In the genomic region with DNA sequence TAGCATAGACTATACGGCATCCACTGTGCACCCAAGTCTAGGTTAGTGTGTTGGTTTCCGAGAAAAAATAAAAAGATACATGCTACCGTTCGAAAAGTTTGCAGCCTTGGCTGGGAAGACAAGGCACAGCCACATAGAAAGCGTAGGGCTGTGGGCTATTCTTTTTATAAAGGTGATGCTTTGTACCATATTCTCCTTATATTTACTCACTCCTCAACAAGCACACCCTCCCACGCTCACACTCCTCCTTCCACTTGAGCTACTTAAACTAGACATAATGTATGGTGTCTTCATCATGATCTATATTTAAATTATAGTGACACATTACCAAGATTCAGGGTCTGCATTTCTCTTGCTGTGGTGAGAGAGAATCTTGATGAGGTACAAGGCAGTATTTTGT, we compare ENCODE assay signal across 25 cellular contexts.
"Had no signal": no experiment of that assay in that cellular context is flagged by ENCODE, and none has a peak within 500 bp of the region (broad histone marks: within the 10 kb centered on the region; RNA-seq: fewer than 3 reads in every experiment).

No MANE protein-coding gene starts in this region.

- H3K9me3 ChIP-seq: gastrocnemius medialis, right lobe of liver, suprapubic skin, transverse colon, upper lobe of right lung, uterus had no signal

- H3K36me3 ChIP-seq: gastrocnemius medialis, left lung, right lobe of liver, suprapubic skin, transverse colon, upper lobe of right lung, uterus had no signal

- DNase-seq: effector CD8-positive, alpha-beta T cell; endodermal cell; foreskin fibroblast; gastrocnemius medialis; head of caudate nucleus; left cardiac atrium; left lung; mesenchymal stem cell; natural killer cell; right lobe of liver; small intestine; stimulated activated CD4-positive, alpha-beta T cell treated with anti-CD3 and anti-CD28 coated beads, Interleukin-15, amount 100 ng/mL, for 24 hours; stimulated activated CD4-positive, alpha-beta T cell treated with anti-CD3 and anti-CD28 coated beads, Interleukin-2, amount 100 ng/mL, for 48 hours; stimulated activated naive B cell treated with anti-CD40 and anti-IgM and Interleukin-4, amounts not matched to agents 10 μg/mL and 1 μg/mL and 100 μg/mL, for 72 hours; transverse colon; upper lobe of right lung; uterus had no signal

- H3K36me3 Mint-ChIP-seq: natural killer cell; stimulated activated naive B cell treated with anti-CD40 and anti-IgM and Interleukin-4, amounts not matched to agents 10 μg/mL and 1 μg/mL and 100 μg/mL, for 72 hours had no signal

- H3K9ac ChIP-seq: parathyroid adenoma had no signal

- H3K4me3 ChIP-seq: gastrocnemius medialis, hepatocyte, left lung, right lobe of liver, suprapubic skin, transverse colon, upper lobe of right lung, uterus had no signal

- H3K27ac ChIP-seq: epithelial cell of prostate, gastrocnemius medialis, hepatocyte, left lung, parathyroid adenoma, right lobe of liver, suprapubic skin, transverse colon, upper lobe of right lung, uterus had no signal

- H3K4me1 Mint-ChIP-seq: natural killer cell; stimulated activated naive B cell treated with anti-CD40 and anti-IgM and Interleukin-4, amounts not matched to agents 10 μg/mL and 1 μg/mL and 100 μg/mL, for 72 hours had no signal

- H2AFZ ChIP-seq: hepatocyte, parathyroid adenoma had no signal

- H3K79me2 ChIP-seq: hepatocyte, parathyroid adenoma had no signal

- H3K27me3 Mint-ChIP-seq: dendritic cell treated with granulocyte-macrophage colony-stimulating factor and Interleukin-4, amounts not matched to agents 40 ng/mL and 50 ng/mL, for 4 days; stimulated activated naive B cell treated with anti-CD40 and anti-IgM and Interleukin-4, amounts not matched to agents 10 μg/mL and 1 μg/mL and 100 μg/mL, for 72 hours; stimulated activated naive CD8-positive, alpha-beta T cell treated with anti-CD3 and anti-CD28 coated beads, Interleukin-15, Interleukin-2, amounts not matched to agents 100 ng/mL and 50 ng/mL, for 24 hours had no signal

- H3K4me3 Mint-ChIP-seq: dendritic cell treated with granulocyte-macrophage colony-stimulating factor and Interleukin-4, amounts not matched to agents 40 ng/mL and 50 ng/mL, for 4 days; endodermal cell; natural killer cell; stimulated activated naive B cell treated with anti-CD40 and anti-IgM and Interleukin-4, amounts not matched to agents 10 μg/mL and 1 μg/mL and 100 μg/mL, for 72 hours; stimulated activated naive CD8-positive, alpha-beta T cell treated with anti-CD3 and anti-CD28 coated beads, Interleukin-15, Interleukin-2, amounts not matched to agents 100 ng/mL and 50 ng/mL, for 24 hours had no signal

- ATAC-seq: esophagus mucosa; gastrocnemius medialis; left cardiac atrium; left lung; natural killer cell; right lobe of liver; stimulated activated naive B cell treated with anti-CD40 and anti-IgM and Interleukin-4, amounts not matched to agents 10 μg/mL and 1 μg/mL and 100 μg/mL, for 72 hours; upper lobe of right lung had no signal

- H3K27me3 ChIP-seq: gastrocnemius medialis, hepatocyte, left lung, right lobe of liver, suprapubic skin, transverse colon, upper lobe of right lung, uterus had no signal

- H3K27ac Mint-ChIP-seq: dendritic cell treated with granulocyte-macrophage colony-stimulating factor and Interleukin-4, amounts not matched to agents 40 ng/mL and 50 ng/mL, for 4 days; endodermal cell; natural killer cell; progenitor cell of endocrine pancreas; stimulated activated naive B cell treated with anti-CD40 and anti-IgM and Interleukin-4, amounts not matched to agents 10 μg/mL and 1 μg/mL and 100 μg/mL, for 72 hours; stimulated activated naive CD8-positive, alpha-beta T cell treated with anti-CD3 and anti-CD28 coated beads, Interleukin-15, Interleukin-2, amounts not matched to agents 100 ng/mL and 50 ng/mL, for 24 hours had no signal

- H3K4me1 ChIP-seq: gastrocnemius medialis, left lung, parathyroid adenoma, right lobe of liver, suprapubic skin, transverse colon, upper lobe of right lung, uterus had no signal
